Comparison of ENCODE assay signal across 19 cellular contexts in genomic region chr12:92193063-92193462, GRCh38. TPM values are rescaled to one million over a fixed set of nuclear protein-coding genes. Genes with fewer than 3 reads are reported as not detected.
DNase-seq lines count a peak whose midpoint lies in the region; ATAC-seq and TF ChIP-seq lines count a peak whose summit lies in the region.
"Had no signal": no experiment of that assay in that cellular context is flagged by ENCODE, and none has a peak within 500 bp of the region (broad histone marks: within the 10 kb centered on the region; RNA-seq: fewer than 3 reads in every experiment).

No MANE protein-coding gene starts in this region.

- no peak overlapping the region for H3K4me3 Mint-ChIP-seq in nephron progenitor cell
- H3K4me3 Mint-ChIP-seq in T-cell, result no peak overlapping the region
- H3K4me3 Mint-ChIP-seq: CD14-positive monocyte had no signal

- no peaks in the 10 kb centered on the region for H3K36me3 Mint-ChIP-seq in nephron progenitor cell (ENCODE audit: low read depth)
- no peaks in the 10 kb centered on the region for H3K36me3 Mint-ChIP-seq in T-cell

- H3K27ac Mint-ChIP-seq in nephron progenitor cell (peak overlapping the region; percentile 39), T-cell (no peak overlapping the region)

- CTCF ChIA-PET in T-cell (lab: Charles Lee), result no interaction called here

- POLR2A ChIA-PET in T-cell (lab: Charles Lee), result interaction anchor here in 1 of 2 donors (0.7 kb wide), 2 partner anchors 31 to 72 kb away, joined by 4 read pairs; no protein-coding TSS in a partner anchor

- peak; percentile 32 for ATAC-seq in HG02798 (IDR thresholded peaks at IDR 0.05; ENCODE audit: poor library complexity, unreplicated experiment)
- no peak for ATAC-seq in esophagus mucosa
- ATAC-seq in T-cell (replicated peaks in 1 of 4), result no peak
- ATAC-seq: HCT116 had no signal

- peaks cover 1% of the 10 kb centered on the region for H3K27me3 Mint-ChIP-seq in nephron progenitor cell (ENCODE audit: low read depth, poor library complexity)
- H3K27me3 Mint-ChIP-seq in T-cell, result no peaks in the 10 kb centered on the region

- H3K4me1 Mint-ChIP-seq in nephron progenitor cell (peaks cover 32% of the 10 kb centered on the region), T-cell (peaks cover 6 to 12% (median 9%) of the 10 kb centered on the region in 3 donors)

- H3K9me3 Mint-ChIP-seq in nephron progenitor cell (peaks cover 6% of the 10 kb centered on the region), T-cell (peaks cover 0 to 13% (median 8%) of the 10 kb centered on the region in 3 donors)

- peak; percentile 8 for DNase-seq in Ammon's horn (ENCODE audit: low spot score)
- DNase-seq in globus pallidus (ENCODE audit: low spot score), result peak; percentile 14
- no peak for DNase-seq in nephron progenitor cell
- no peak for DNase-seq in T-cell
- DNase-seq in stimulated activated CD4-positive, alpha-beta T cell treated with anti-CD3 and anti-CD28 coated beads, Interleukin-4, amount 100 ng/mL, for 24 hours, result no peak
- DNase-seq in SIG-M5 (lab: John Stamatoyannopoulos, UW), result no peak
- DNase-seq: 8988T, GF-D8, IMR-90, NCI-H1105, NCI-H146, NCI-H2029 treated with DMSO at 0.1 percent for 48 hours, NCI-H345, NCI-H774, OCI-M1 had no signal

- no peak for TF ChIP-seq CTCF in nephron progenitor cell (IDR thresholded peaks at IDR 0.05)

RNA-seq across cellular contexts. Expression of gene BTG1, which starts 47.4 kb away (rescaled TPM):
- total RNA-seq in esophagus mucosa (119 TPM), T-cell (1,000 to 10,000 TPM in 2 of 5 donors, 100 to 1,000 TPM in 3; 484 to 1,238 (median 551) TPM)

Comparison
In these comparisons a context has a peak if more than half of its experiments do, and no peak if none do; other contexts are left out.
1. DNase-seq: peak in Ammon's horn (single experiment) and globus pallidus (single experiment); none in nephron progenitor cell (single experiment), T-cell (0 of 34), stimulated activated CD4-positive, alpha-beta T cell treated with anti-CD3 and anti-CD28 coated beads, Interleukin-4, amount 100 ng/mL, for 24 hours (single experiment) and SIG-M5 (single experiment).